In genomic region chr4:88809561-88810219, GRCh38 we compare ENCODE assay signal across 1 cellular context.
TF ChIP-seq lines count a peak whose summit lies in the region.

No MANE protein-coding gene starts in this region.

TF ChIP-seq in GM23338, 12 proteins besides CTCF, POLR2A, EP300 and RAD21 (continued from another document):
- TF ChIP-seq ZNF462 (CRISPR knock-in tag; IDR thresholded peaks at IDR 0.05) (no peak), NANOG (IDR thresholded peaks at IDR 0.05; ENCODE audit: borderline replicate concordance) (no peak), ZNF114 (CRISPR knock-in tag; IDR thresholded peaks at IDR 0.05) (no peak), POLR2AphosphoS5 (IDR thresholded peaks at IDR 0.05; ENCODE audit: low read depth) (no peak), CREB1 (CRISPR knock-in tag; IDR thresholded peaks at IDR 0.05; ENCODE audit: low read depth) (no peak), STAT1 (IDR thresholded peaks at IDR 0.05; ENCODE audit: unreplicated experiment) (no peak), JUNB (IDR thresholded peaks at IDR 0.05; ENCODE audit: unreplicated experiment) (no peak), ZNF331 (CRISPR knock-in tag; IDR thresholded peaks at IDR 0.05; ENCODE audit: low read depth) (no peak)
- TF ChIP-seq, protein P1, sequence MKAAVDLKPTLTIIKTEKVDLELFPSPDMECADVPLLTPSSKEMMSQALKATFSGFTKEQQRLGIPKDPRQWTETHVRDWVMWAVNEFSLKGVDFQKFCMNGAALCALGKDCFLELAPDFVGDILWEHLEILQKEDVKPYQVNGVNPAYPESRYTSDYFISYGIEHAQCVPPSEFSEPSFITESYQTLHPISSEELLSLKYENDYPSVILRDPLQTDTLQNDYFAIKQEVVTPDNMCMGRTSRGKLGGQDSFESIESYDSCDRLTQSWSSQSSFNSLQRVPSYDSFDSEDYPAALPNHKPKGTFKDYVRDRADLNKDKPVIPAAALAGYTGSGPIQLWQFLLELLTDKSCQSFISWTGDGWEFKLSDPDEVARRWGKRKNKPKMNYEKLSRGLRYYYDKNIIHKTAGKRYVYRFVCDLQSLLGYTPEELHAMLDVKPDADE (IDR thresholded peaks at IDR 0.05): no peak
